1 cellular context compared by ENCODE assay signal in the genomic region with DNA sequence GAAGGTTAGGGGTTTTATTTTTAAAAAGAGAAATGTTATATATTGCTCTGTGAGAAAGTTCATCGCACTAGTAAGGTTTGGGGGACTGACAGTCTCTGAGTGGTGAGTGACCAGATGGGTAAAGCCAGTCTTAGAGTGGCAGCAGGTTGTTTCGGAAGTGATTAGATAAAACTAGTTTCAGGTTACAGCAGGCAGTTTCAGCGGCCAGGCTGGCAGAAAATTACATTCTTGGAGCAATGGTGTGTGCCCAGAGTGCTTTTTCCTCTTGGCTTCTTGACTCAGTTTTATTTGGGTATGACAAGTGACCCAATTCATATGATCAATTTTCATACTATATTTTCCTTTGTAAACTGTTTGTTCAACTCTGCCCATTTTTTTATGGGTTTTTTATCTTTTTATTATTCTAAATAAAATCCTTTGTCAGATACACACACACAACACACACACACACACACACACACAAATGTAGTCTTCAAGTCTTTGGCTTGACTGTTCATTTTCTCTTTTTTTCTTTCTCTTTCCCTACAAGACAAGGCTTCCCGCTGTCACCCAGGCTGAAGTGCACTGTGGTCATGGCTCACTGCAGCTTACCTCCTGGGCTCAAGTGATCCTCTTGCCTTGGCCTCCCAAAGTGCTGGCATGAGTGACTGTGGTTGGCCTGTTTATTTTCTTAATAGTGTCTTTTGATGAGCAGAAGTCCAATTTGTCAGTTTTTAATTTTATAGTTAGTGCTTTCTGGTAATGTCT.
A peak's percentile ranks its signal among the peaks of the same experiment; 100 is the strongest.
TF ChIP-seq lines count a peak whose summit lies in the region.

No MANE protein-coding gene starts in this region.

TF ChIP-seq in HEK293, 187 proteins besides CTCF, POLR2A, EP300 and RAD21 (continued from another document and continues in another):
- TF ChIP-seq, protein P1, sequence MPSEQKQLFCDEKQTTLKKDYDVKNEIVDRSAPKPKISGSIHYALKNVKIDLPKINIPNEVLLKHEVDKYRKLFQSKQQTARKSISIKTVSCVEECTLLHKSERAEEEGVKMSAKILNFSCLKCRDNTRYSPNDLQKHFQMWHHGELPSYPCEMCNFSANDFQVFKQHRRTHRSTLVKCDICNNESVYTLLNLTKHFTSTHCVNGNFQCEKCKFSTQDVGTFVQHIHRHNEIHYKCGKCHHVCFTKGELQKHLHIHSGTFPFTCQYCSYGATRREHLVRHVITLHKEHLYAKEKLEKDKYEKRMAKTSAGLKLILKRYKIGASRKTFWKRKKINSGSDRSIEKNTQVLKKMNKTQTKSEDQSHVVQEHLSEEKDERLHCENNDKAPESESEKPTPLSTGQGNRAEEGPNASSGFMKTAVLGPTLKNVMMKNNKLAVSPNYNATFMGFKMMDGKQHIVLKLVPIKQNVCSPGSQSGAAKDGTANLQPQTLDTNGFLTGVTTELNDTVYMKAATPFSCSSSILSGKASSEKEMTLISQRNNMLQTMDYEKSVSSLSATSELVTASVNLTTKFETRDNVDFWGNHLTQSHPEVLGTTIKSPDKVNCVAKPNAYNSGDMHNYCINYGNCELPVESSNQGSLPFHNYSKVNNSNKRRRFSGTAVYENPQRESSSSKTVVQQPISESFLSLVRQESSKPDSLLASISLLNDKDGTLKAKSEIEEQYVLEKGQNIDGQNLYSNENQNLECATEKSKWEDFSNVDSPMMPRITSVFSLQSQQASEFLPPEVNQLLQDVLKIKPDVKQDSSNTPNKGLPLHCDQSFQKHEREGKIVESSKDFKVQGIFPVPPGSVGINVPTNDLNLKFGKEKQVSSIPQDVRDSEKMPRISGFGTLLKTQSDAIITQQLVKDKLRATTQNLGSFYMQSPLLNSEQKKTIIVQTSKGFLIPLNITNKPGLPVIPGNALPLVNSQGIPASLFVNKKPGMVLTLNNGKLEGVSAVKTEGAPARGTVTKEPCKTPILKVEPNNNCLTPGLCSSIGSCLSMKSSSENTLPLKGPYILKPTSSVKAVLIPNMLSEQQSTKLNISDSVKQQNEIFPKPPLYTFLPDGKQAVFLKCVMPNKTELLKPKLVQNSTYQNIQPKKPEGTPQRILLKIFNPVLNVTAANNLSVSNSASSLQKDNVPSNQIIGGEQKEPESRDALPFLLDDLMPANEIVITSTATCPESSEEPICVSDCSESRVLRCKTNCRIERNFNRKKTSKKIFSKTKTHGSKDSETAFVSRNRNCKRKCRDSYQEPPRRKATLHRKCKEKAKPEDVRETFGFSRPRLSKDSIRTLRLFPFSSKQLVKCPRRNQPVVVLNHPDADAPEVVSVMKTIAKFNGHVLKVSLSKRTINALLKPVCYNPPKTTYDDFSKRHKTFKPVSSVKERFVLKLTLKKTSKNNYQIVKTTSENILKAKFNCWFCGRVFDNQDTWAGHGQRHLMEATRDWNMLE (tag by site-specific recombination; conservative IDR thresholded peaks at IDR 0.05; ENCODE audit: low read depth): 0 out of 2 replicates have a peak, but pooled peaks have one; percentile 29
- peak; percentile 64 for TF ChIP-seq OSR2 (tag by site-specific recombination; IDR thresholded peaks at IDR 0.05)
- TF ChIP-seq ZNF692 (tag by site-specific recombination; IDR thresholded peaks at IDR 0.05): 0 out of 2 replicates have a peak, but pooled peaks have one; percentile 27
- TF ChIP-seq, protein P2, sequence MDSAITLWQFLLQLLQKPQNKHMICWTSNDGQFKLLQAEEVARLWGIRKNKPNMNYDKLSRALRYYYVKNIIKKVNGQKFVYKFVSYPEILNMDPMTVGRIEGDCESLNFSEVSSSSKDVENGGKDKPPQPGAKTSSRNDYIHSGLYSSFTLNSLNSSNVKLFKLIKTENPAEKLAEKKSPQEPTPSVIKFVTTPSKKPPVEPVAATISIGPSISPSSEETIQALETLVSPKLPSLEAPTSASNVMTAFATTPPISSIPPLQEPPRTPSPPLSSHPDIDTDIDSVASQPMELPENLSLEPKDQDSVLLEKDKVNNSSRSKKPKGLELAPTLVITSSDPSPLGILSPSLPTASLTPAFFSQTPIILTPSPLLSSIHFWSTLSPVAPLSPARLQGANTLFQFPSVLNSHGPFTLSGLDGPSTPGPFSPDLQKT (IDR thresholded peaks at IDR 0.05; ENCODE audit: borderline replicate concordance, low read depth, low read length): no peak
- TF ChIP-seq ZNF24 (tag by site-specific recombination; IDR thresholded peaks at IDR 0.05): no peak
- TF ChIP-seq ZNF510 (tag by site-specific recombination; IDR thresholded peaks at IDR 0.05; ENCODE audit: insufficient replicate concordance): no peak
- TF ChIP-seq, protein P3, sequence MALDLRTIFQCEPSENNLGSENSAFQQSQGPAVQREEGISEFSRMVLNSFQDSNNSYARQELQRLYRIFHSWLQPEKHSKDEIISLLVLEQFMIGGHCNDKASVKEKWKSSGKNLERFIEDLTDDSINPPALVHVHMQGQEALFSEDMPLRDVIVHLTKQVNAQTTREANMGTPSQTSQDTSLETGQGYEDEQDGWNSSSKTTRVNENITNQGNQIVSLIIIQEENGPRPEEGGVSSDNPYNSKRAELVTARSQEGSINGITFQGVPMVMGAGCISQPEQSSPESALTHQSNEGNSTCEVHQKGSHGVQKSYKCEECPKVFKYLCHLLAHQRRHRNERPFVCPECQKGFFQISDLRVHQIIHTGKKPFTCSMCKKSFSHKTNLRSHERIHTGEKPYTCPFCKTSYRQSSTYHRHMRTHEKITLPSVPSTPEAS (tag by site-specific recombination; IDR thresholded peaks at IDR 0.05): peak; percentile 31; the same call in 1 of the 2 replicates
- peak; percentile 72 for TF ChIP-seq PRDM6 (tag by site-specific recombination; IDR thresholded peaks at IDR 0.05)
- 0 out of 2 replicates have a peak, but pooled peaks have one; percentile 38 for TF ChIP-seq ZNF610 (tag by site-specific recombination; IDR thresholded peaks at IDR 0.05; ENCODE audit: borderline replicate concordance)
- 0 out of 2 replicates have a peak, but pooled peaks have one; percentile 45 for TF ChIP-seq SCRT1 (tag by site-specific recombination; IDR thresholded peaks at IDR 0.05; ENCODE audit: borderline replicate concordance)
- TF ChIP-seq ZBTB21 (tag by site-specific recombination; IDR thresholded peaks at IDR 0.05): no peak
- TF ChIP-seq ZNF146 (tag by site-specific recombination; IDR thresholded peaks at IDR 0.05): no peak
- no peak for TF ChIP-seq KLF17 (tag by site-specific recombination; IDR thresholded peaks at IDR 0.05)
- peak; percentile 94 for TF ChIP-seq FEZF1 (tag by site-specific recombination; IDR thresholded peaks at IDR 0.05)
- no peak for TF ChIP-seq ZNF670 (tag by site-specific recombination; IDR thresholded peaks at IDR 0.05; ENCODE audit: low read depth)
- peak; percentile 55; the same call in 1 of the 2 replicates for TF ChIP-seq WT1 (tag by site-specific recombination; IDR thresholded peaks at IDR 0.05)
- no peak for TF ChIP-seq ZNF621 (tag by site-specific recombination; IDR thresholded peaks at IDR 0.05)
- no peak for TF ChIP-seq ZNF777 (tag by site-specific recombination; IDR thresholded peaks at IDR 0.05; ENCODE audit: borderline replicate concordance)
- TF ChIP-seq, protein P4, sequence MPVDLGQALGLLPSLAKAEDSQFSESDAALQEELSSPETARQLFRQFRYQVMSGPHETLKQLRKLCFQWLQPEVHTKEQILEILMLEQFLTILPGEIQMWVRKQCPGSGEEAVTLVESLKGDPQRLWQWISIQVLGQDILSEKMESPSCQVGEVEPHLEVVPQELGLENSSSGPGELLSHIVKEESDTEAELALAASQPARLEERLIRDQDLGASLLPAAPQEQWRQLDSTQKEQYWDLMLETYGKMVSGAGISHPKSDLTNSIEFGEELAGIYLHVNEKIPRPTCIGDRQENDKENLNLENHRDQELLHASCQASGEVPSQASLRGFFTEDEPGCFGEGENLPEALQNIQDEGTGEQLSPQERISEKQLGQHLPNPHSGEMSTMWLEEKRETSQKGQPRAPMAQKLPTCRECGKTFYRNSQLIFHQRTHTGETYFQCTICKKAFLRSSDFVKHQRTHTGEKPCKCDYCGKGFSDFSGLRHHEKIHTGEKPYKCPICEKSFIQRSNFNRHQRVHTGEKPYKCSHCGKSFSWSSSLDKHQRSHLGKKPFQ (tag by site-specific recombination; IDR thresholded peaks at IDR 0.05): 0 out of 2 replicates have a peak, but pooled peaks have one; percentile 55
- no peak for TF ChIP-seq MZF1 (tag by site-specific recombination; IDR thresholded peaks at IDR 0.05; ENCODE audit: borderline replicate concordance)
- no peak; the same call in 1 of the 2 replicates for TF ChIP-seq ZNF548 (tag by site-specific recombination; IDR thresholded peaks at IDR 0.05)
- no peak for TF ChIP-seq ZBTB1 (tag by site-specific recombination; IDR thresholded peaks at IDR 0.05)
- peak; percentile 86 for TF ChIP-seq ZIC2 (tag by site-specific recombination; IDR thresholded peaks at IDR 0.05)
- no peak for TF ChIP-seq BCL6B (tag by site-specific recombination; IDR thresholded peaks at IDR 0.05)
- TF ChIP-seq BCL11B (tag by site-specific recombination; IDR thresholded peaks at IDR 0.05; ENCODE audit: low read depth): no peak; the same call in 1 of the 2 replicates
- no peak for TF ChIP-seq ZFHX2 (tag by site-specific recombination; conservative IDR thresholded peaks at IDR 0.05)
- TF ChIP-seq KLF10 (tag by site-specific recombination; IDR thresholded peaks at IDR 0.05): no peak
- TF ChIP-seq ZNF558 (tag by site-specific recombination; IDR thresholded peaks at IDR 0.05): no peak
- no peak for TF ChIP-seq PRDM1 (tag by site-specific recombination; IDR thresholded peaks at IDR 0.05)
- TF ChIP-seq OVOL3 (tag by site-specific recombination; IDR thresholded peaks at IDR 0.05): peak; percentile 26; the same call in 1 of the 2 replicates
- TF ChIP-seq ZNF600 (tag by site-specific recombination; IDR thresholded peaks at IDR 0.05): 0 out of 2 replicates have a peak, but pooled peaks have one; percentile 23
- TF ChIP-seq ZNF677 (tag by site-specific recombination; IDR thresholded peaks at IDR 0.05): no peak
- TF ChIP-seq KLF7 (tag by site-specific recombination; IDR thresholded peaks at IDR 0.05; ENCODE audit: borderline replicate concordance): no peak
- TF ChIP-seq ZNF449 (tag by site-specific recombination; IDR thresholded peaks at IDR 0.05): no peak
- no peak for TF ChIP-seq ZFP69B (tag by site-specific recombination; IDR thresholded peaks at IDR 0.05)
- TF ChIP-seq ZSCAN30 (tag by site-specific recombination; IDR thresholded peaks at IDR 0.05): peak; percentile 70
- TF ChIP-seq ZNF121 (tag by site-specific recombination; IDR thresholded peaks at IDR 0.05): no peak
- TF ChIP-seq ZNF354C (tag by site-specific recombination; IDR thresholded peaks at IDR 0.05; ENCODE audit: borderline replicate concordance, low read depth): no peak
- no peak for TF ChIP-seq ZFP41 (tag by site-specific recombination; IDR thresholded peaks at IDR 0.05; ENCODE audit: borderline replicate concordance)
